28 cellular contexts compared by ENCODE assay signal in the genomic region with DNA sequence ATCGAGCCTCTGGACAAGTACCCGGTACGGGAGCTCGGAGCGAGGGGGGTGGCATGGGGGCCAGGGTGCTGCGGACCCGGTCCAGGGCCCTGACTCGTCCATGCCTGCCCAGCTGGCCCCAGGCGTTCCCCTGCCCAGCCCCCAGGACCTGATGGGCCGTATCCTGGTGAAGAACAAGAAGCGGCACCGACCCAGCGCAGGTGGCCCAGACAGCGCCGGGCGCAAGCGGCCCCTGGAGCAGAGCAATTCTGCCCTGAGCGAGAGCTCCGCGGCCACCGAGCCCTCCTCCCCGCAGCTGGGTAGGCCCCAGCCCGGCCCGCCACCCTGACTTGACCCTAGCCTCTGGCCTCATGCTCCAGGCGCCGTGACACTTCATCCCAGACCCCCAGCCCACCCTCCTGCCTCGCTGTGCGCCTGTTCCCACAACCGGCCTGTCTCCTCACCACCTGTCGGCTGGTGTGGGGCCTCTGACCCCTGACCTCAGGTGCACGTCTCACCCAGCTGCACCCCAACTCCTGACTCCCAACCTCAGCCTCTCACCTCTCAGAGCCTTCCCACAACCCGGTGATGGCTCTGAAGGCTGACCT.
"Had no signal": no experiment of that assay in that cellular context is flagged by ENCODE, and none has a peak within 500 bp of the region (broad histone marks: within the 10 kb centered on the region; RNA-seq: fewer than 3 reads in every experiment).

No MANE protein-coding gene starts in this region.

- ATAC-seq: gastrocnemius medialis; naive thymus-derived CD8-positive, alpha-beta T cell; sciatic nerve; upper lobe of right lung; WTC11 had no signal

- H3K27me3 ChIP-seq: adrenal gland, breast epithelium, esophagus squamous epithelium, gastrocnemius medialis, thyroid gland, upper lobe of right lung had no signal

- H3K9me3 ChIP-seq: adrenal gland, breast epithelium, esophagus squamous epithelium, gastrocnemius medialis, thyroid gland, upper lobe of right lung had no signal

- DNase-seq: activated CD4-positive, alpha-beta memory T cell treated with anti-CD3 and anti-CD28 coated beads for 36 hours; activated CD4-positive, alpha-beta T cell treated with anti-CD3 and anti-CD28 coated beads for 48 hours; activated gamma-delta T cell treated with Interleukin-2 at 50 U/mL for 16 hours; effector memory CD4-positive, alpha-beta T cell; esophagus squamous epithelium; gastrocnemius medialis; head of caudate nucleus; hypothalamus; occipital lobe; posterior cingulate gyrus; small intestine; stimulated activated CD4-positive, alpha-beta T cell treated with anti-CD3 and anti-CD28 coated beads, Interleukin-15, amount 100 ng/mL, for 24 hours; stimulated activated naive CD4-positive, alpha-beta T cell; substantia nigra; T1000; thyroid gland; upper lobe of right lung had no signal

- H3K4me1 ChIP-seq: breast epithelium, thyroid gland, upper lobe of right lung had no signal

- H3K27me3 Mint-ChIP-seq: activated CD4-positive, alpha-beta memory T cell treated with anti-CD3 and anti-CD28 coated beads for 36 hours; activated naive CD8-positive, alpha-beta T cell; central memory CD8-positive, alpha-beta T cell; naive thymus-derived CD8-positive, alpha-beta T cell had no signal

- H3K9me3 Mint-ChIP-seq: activated CD4-positive, alpha-beta memory T cell treated with anti-CD3 and anti-CD28 coated beads for 36 hours; activated T-helper 1 cell treated with anti-CD3 and anti-CD28 coated beads, Interleukin-12 subunit alpha, Interleukin-12 subunit beta, Interleukin-2, Interleukin-4 antibody, amounts not matched to agents 30 ng/mL and 10 ng/mL and 1 ng/mL, durations not matched to agents 14 hours and 24 hours and 36 hours; central memory CD8-positive, alpha-beta T cell; mesothelial cell of epicardium; naive thymus-derived CD8-positive, alpha-beta T cell; WTC11 had no signal

- H3K27ac ChIP-seq: adrenal gland, breast epithelium, esophagus squamous epithelium, gastrocnemius medialis, thyroid gland, upper lobe of right lung had no signal

- H3K4me3 ChIP-seq: adrenal gland, breast epithelium, esophagus squamous epithelium, gastrocnemius medialis, thyroid gland, upper lobe of right lung had no signal

- FAIRE-seq: colon, islet of Langerhans, small intestine had no signal

- H3K4me1 Mint-ChIP-seq: WTC11 had no signal

- H3K27ac Mint-ChIP-seq: activated naive CD8-positive, alpha-beta T cell; mesothelial cell of epicardium; WTC11 had no signal

- H3K4me3 Mint-ChIP-seq: activated CD4-positive, alpha-beta memory T cell treated with anti-CD3 and anti-CD28 coated beads for 36 hours; activated naive CD8-positive, alpha-beta T cell; activated T-helper 1 cell treated with anti-CD3 and anti-CD28 coated beads, Interleukin-12 subunit alpha, Interleukin-12 subunit beta, Interleukin-2, Interleukin-4 antibody, amounts not matched to agents 30 ng/mL and 10 ng/mL and 1 ng/mL, durations not matched to agents 14 hours and 24 hours and 36 hours; central memory CD8-positive, alpha-beta T cell; mesothelial cell of epicardium; WTC11 had no signal

- H3K36me3 ChIP-seq: breast epithelium had no signal
